ENCODE assay signal across 8 cellular contexts in the genomic region with DNA sequence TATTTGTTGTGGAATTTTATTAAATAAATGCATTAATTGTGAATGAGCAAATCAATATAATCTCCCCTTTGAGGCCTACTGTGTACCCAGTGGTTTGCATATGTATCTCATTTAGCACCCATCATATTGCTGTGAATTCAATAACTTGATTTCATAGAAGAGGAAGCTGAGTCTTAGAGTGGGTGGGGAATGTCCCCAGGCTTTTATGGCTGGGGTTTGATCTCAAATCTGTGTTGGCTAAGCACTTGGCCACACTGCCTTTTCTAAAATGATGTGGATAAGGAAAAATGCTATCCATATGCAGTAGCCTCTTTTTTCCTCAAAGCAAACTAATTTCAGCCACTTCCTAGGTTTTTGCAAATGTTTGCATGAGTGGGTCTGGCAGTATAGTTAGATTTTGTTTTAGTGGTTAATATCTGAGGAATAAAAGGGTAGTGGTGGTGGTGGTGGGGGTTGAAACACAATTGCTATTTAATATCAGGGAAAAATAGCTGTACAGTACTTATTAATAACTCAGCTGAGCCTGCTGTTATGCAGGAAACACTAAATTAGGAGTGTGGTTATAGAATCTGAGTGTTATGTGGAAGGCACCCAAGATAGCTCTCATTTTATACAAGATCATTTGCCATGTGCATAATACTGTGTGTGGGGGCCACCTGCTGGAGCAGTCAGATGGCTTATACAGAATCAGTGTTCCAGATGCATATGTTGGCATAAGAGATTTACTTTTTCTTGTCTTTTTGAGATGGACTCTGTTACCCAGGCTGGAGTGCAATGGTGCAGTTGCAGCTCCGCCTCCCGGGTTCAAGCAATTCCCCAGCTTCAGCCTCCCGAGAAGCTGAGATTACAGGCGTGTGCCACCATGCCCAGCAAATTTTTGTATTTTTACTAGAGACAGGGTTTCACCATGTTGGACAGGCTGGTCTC.
DNase-seq lines count a peak whose midpoint lies in the region; TF ChIP-seq lines count a peak whose summit lies in the region.

No MANE protein-coding gene starts in this region.

- no peaks in the 10 kb centered on the region; the same call in 1 of the 2 replicates for H3K4me1 ChIP-seq in H9 (ENCODE audit: insufficient read depth, low read length)
- no peaks in the 10 kb centered on the region for H3K4me1 ChIP-seq in neural progenitor cell

- no peak overlapping the region for H3K14ac ChIP-seq in H9 (ENCODE audit: insufficient read depth, low read length)

- no peak overlapping the region for H3K18ac ChIP-seq in H9 (ENCODE audit: insufficient read length, low read depth, low read length)

- no peaks in the 10 kb centered on the region for H3K79me1 ChIP-seq in H9 (ENCODE audit: insufficient read depth, low read depth, low read length, poor library complexity, severe bottlenecking)

- H3T11ph ChIP-seq in H9 (ENCODE audit: low read length): no peak overlapping the region

- no peak overlapping the region for H2BK20ac ChIP-seq in H9 (ENCODE audit: low read depth, low read length, poor library complexity, severe bottlenecking)

- H3K4ac ChIP-seq in H9 (ENCODE audit: low read depth, low read length): no peak overlapping the region

- H4K8ac ChIP-seq in H9 (replicated peaks; ENCODE audit: insufficient read length, low read depth, low read length): no peak overlapping the region

- no peaks in the 10 kb centered on the region for H4K20me1 ChIP-seq in H9 (ENCODE audit: control insufficient read depth, insufficient read depth, insufficient read length)
- H4K20me1 ChIP-seq in neural progenitor cell (ENCODE audit: low read depth): no peaks in the 10 kb centered on the region

- H3K9me3 Mint-ChIP-seq in H9: no peaks in the 10 kb centered on the region
- H3K9me3 Mint-ChIP-seq in neural progenitor cell: no peaks in the 10 kb centered on the region

- H2BK15ac ChIP-seq in H9 (ENCODE audit: low read depth, low read length): no peak overlapping the region

- TF ChIP-seq CTCF in H9 (conservative IDR thresholded peaks at IDR 0.05) (peak; percentile 38; the same call in 2 of the 3 replicates), epithelial cell of esophagus (IDR thresholded peaks at IDR 0.05; ENCODE audit: insufficient read depth, low read depth, low read length, missing control alignments) (peak; percentile 72), neural progenitor cell (IDR thresholded peaks at IDR 0.05) (peak; percentile 48)

- H3K9ac ChIP-seq in H9 (ENCODE audit: extremely low read depth, insufficient read length, low read length) (no peak overlapping the region), neural progenitor cell (no peak overlapping the region)

- H3K4me1 Mint-ChIP-seq in H9 (peaks cover 2 to 10% of the 10 kb centered on the region in 2 experiments; a peak in 3 of 4 replicates), neural progenitor cell (peaks cover 4% of the 10 kb centered on the region)

- no peaks in the 10 kb centered on the region for H3K36me3 ChIP-seq in neural progenitor cell

- H2AFZ ChIP-seq in H9 (ENCODE audit: low read length) (no peak overlapping the region), neural progenitor cell (replicated peaks) (no peak overlapping the region)

- no CpG with 5 or more reads among the region's 4 CpGs for WGBS in H9 (ENCODE audit: extremely low coverage, insufficient read length, low lambda C conversion rate)

- H4K5ac ChIP-seq in H9 (ENCODE audit: insufficient read length, low read depth, low read length): no peak overlapping the region

- H3K36me3 Mint-ChIP-seq in H9 (ENCODE audit: insufficient read depth in 1 of 3, low read depth in 3 of 3) (peaks cover 0 to 6% (median 3%) of the 10 kb centered on the region in 3 experiments; a peak in 5 of 7 replicates), neural progenitor cell (no peaks in the 10 kb centered on the region)

- H3K9me3 ChIP-seq in H9 (ENCODE audit: control insufficient read depth, low read depth, low read length): no peaks in the 10 kb centered on the region
- no peaks in the 10 kb centered on the region for H3K9me3 ChIP-seq in neural progenitor cell (ENCODE audit: low read depth)

- no peak overlapping the region for H3K27ac ChIP-seq in H9 (ENCODE audit: insufficient read length, low read depth, low read length)
- no peak overlapping the region for H3K27ac ChIP-seq in neural progenitor cell

- no peak overlapping the region for H2BK5ac ChIP-seq in H9 (ENCODE audit: insufficient read length, low read length)

- no peak overlapping the region for H3K56ac ChIP-seq in H9 (ENCODE audit: insufficient read length, low read depth, low read length)

- H3K79me2 ChIP-seq in H9 (ENCODE audit: insufficient read depth, low read length): no peaks in the 10 kb centered on the region
- no peaks in the 10 kb centered on the region for H3K79me2 ChIP-seq in neural progenitor cell (ENCODE audit: low read depth)

- no peak overlapping the region for H2AK5ac ChIP-seq in H9 (ENCODE audit: insufficient read length, low read length)

- H3K4me3 ChIP-seq in epithelial cell of esophagus (ENCODE audit: low read length): no peak overlapping the region
- H3K4me3 ChIP-seq in neural progenitor cell: no peak overlapping the region

- no peaks in the 10 kb centered on the region for H3F3A ChIP-seq in neural progenitor cell (ENCODE audit: low read depth)

- no peak overlapping the region for H2BK120ac ChIP-seq in H9 (ENCODE audit: low read depth, low read length, poor library complexity, severe bottlenecking)

- H2BK12ac ChIP-seq in H9 (ENCODE audit: insufficient read length, low read depth, low read length): no peak overlapping the region

- H3K27ac Mint-ChIP-seq in H9 (peak overlapping the region in 1 of 3 experiments; percentile 56; a peak in 1 of 7 replicates), neural progenitor cell (peak overlapping the region; percentile 50)

- no peak overlapping the region for H3K4me3 Mint-ChIP-seq in H9
- H3K4me3 Mint-ChIP-seq in neural progenitor cell: no peak overlapping the region

- H3K27me3 Mint-ChIP-seq in H9 (ENCODE audit: low read depth) (no peaks in the 10 kb centered on the region), neural progenitor cell (ENCODE audit: insufficient read depth, low read depth) (peaks cover 2% of the 10 kb centered on the region)

- H3K4me2 ChIP-seq in H9 (ENCODE audit: insufficient read depth, insufficient read length, low read length): no peak overlapping the region
- no peak overlapping the region for H3K4me2 ChIP-seq in neural progenitor cell

- H4K91ac ChIP-seq in H9 (ENCODE audit: insufficient read length, low read depth, low read length): no peak overlapping the region

- no peak overlapping the region for H3K23ac ChIP-seq in H9 (ENCODE audit: insufficient read length, low read depth, low read length)

- H3K27me3 ChIP-seq in H9 (ENCODE audit: insufficient read depth, low read length): no peaks in the 10 kb centered on the region
- H3K27me3 ChIP-seq in neural progenitor cell: no peaks in the 10 kb centered on the region

- no peaks in the 10 kb centered on the region for H3K23me2 ChIP-seq in H9 (ENCODE audit: insufficient read length, low read depth, low read length, poor library complexity, severe bottlenecking)

- peak; percentile 81 for DNase-seq in GM03348 (ENCODE audit: low spot score)
- no peak for DNase-seq in H9
- DNase-seq in NCI-H226: peak; percentile 39
- DNase-seq in activated CD8-positive, alpha-beta memory T cell treated with anti-CD3 and anti-CD28 coated beads for 4 hours (ENCODE audit: low read depth in 2 of 2): peak; percentile 27 to 30
- peak; percentile 66 for DNase-seq in epithelial cell of esophagus (ENCODE audit: low read depth)
- DNase-seq in neural progenitor cell (ENCODE audit: low spot score): peak; percentile 16
- peak; percentile 91 for DNase-seq in superior temporal gyrus (ENCODE audit: extremely low spot score)
- no peak for DNase-seq in germinal center (ENCODE audit: low spot score)

Comparison
In these comparisons a context has a peak if more than half of its experiments do, and no peak if none do; other contexts are left out.
1. DNase-seq: peak in GM03348 (single experiment), NCI-H226 (single experiment), activated CD8-positive, alpha-beta memory T cell treated with anti-CD3 and anti-CD28 coated beads for 4 hours (2 of 2), epithelial cell of esophagus (single experiment), neural progenitor cell (single experiment) and superior temporal gyrus (single experiment); none in H9 (single experiment) and germinal center (single experiment).
2. Peak in every context shown above with its lines, with median percentiles within 50 percentile points of each other: CTCF ChIP-seq.